35 cellular contexts compared by ENCODE assay signal in the genomic region with DNA sequence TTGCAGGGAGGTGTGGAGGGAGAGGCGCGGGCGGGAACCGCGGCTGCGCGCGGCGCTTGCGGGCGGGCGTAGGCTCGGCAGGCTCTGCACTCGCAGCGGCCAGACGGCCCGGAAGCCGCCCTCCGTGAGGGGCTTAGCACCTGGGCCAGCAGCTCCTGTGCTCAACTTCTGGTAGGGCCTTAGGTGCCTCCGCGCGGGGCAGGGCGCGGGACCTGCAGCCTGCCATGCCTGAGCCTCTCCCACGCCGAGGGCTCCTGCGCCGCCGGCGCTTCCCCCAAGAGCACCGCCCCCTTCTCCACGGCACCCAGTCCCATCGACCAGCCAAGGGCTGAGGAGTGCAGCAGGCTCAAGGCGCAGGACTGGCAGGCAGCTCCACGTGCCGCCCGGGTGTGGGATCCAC.
"Had no signal": no experiment of that assay in that cellular context is flagged by ENCODE, and none has a peak within 500 bp of the region (broad histone marks: within the 10 kb centered on the region; RNA-seq: fewer than 3 reads in every experiment).

No MANE protein-coding gene starts in this region.

- H3K9me3 ChIP-seq: adrenal gland, Peyer's patch had no signal

- H3K36me3 Mint-ChIP-seq: activated CD8-positive, alpha-beta memory T cell treated with anti-CD3 and anti-CD28 coated beads, Interleukin-2, amount 10 ng/mL, durations not matched to agents 7 days and 5 days; brain had no signal

- H3K4me1 Mint-ChIP-seq: activated CD4-positive, alpha-beta memory T cell treated with anti-CD3 and anti-CD28 coated beads, Interleukin-2, amount 10 ng/mL, durations not matched to agents 7 days and 5 days; activated CD8-positive, alpha-beta memory T cell treated with anti-CD3 and anti-CD28 coated beads, Interleukin-2, amount 10 ng/mL, durations not matched to agents 7 days and 5 days; brain had no signal

- H3K27ac ChIP-seq: adrenal gland, KMS-11, Peyer's patch, VCaP had no signal

- H3K4me3 Mint-ChIP-seq: activated CD4-positive, alpha-beta memory T cell treated with anti-CD3 and anti-CD28 coated beads, Interleukin-2, amount 10 ng/mL, durations not matched to agents 7 days and 5 days; activated CD8-positive, alpha-beta memory T cell treated with anti-CD3 and anti-CD28 coated beads, Interleukin-2, amount 10 ng/mL, durations not matched to agents 7 days and 5 days; brain had no signal

- H3K27ac Mint-ChIP-seq: activated CD4-positive, alpha-beta memory T cell treated with anti-CD3 and anti-CD28 coated beads, Interleukin-2, amount 10 ng/mL, durations not matched to agents 7 days and 5 days; activated CD8-positive, alpha-beta memory T cell treated with anti-CD3 and anti-CD28 coated beads, Interleukin-2, amount 10 ng/mL, durations not matched to agents 7 days and 5 days; activated naive CD4-positive, alpha-beta T cell treated with anti-CD3 and anti-CD28 coated beads, Interleukin-2, amount 50 U/mL, for 72 hours; brain had no signal

- H3K27me3 ChIP-seq: adrenal gland, Peyer's patch had no signal

- ATAC-seq: activated CD8-positive, alpha-beta memory T cell treated with anti-CD3 and anti-CD28 coated beads, Interleukin-2, amount 10 ng/mL, durations not matched to agents 7 days and 5 days; activated naive CD4-positive, alpha-beta T cell treated with anti-CD3 and anti-CD28 coated beads, Interleukin-2, amount 50 U/mL, for 72 hours; PC-3; SK-N-SH treated with all-trans-retinoic acid at 6 μM for 48 hours had no signal

- H3K36me3 ChIP-seq: adrenal gland, Peyer's patch had no signal

- DNase-seq: activated CD4-positive, alpha-beta memory T cell treated with anti-CD3 and anti-CD28 coated beads, Interleukin-2, amount 10 ng/mL, durations not matched to agents 7 days and 5 days; activated CD4-positive, alpha-beta T cell treated with anti-CD3 and anti-CD28 coated beads for 1 hour; activated CD4-positive, alpha-beta T cell treated with anti-CD3 and anti-CD28 coated beads for 48 hours; activated CD4-positive, CD25-positive, alpha-beta regulatory T cell; activated CD8-positive, alpha-beta memory T cell treated with anti-CD3 and anti-CD28 coated beads for 24 hours; activated CD8-positive, alpha-beta memory T cell treated with anti-CD3 and anti-CD28 coated beads, Interleukin-2, amount 10 ng/mL, durations not matched to agents 7 days and 5 days; activated CD8-positive, alpha-beta memory T cell treated with anti-CD3 and anti-CD28 coated beads, Interleukin-2, amount 50 U/mL, for 48 hours; activated effector memory CD4-positive, alpha-beta T cell treated with Interleukin-2 at 50 U/mL for 16 hours; activated naive CD4-positive, alpha-beta T cell treated with Interleukin-2 at 50 U/mL for 16 hours; activated T-cell treated with anti-CD3 and anti-CD28 coated beads, Interleukin-2, amount 50 U/mL, for 48 hours; adrenal gland; central memory CD4-positive, alpha-beta T cell; MM.1S; MV-4-11; NCI-H1092; NCI-H1436 treated with DMSO at 0.1 percent for 48 hours; NCI-H1694 treated with DMSO at 0.1 percent for 48 hours; NCI-H2029; NCI-H510A; NCI-H526; NCI-H748 treated with DMSO at 0.1 percent for 48 hours; NK-92 treated with Interleukin-12 subunit alpha and Interleukin-12 subunit beta, amount 100 ng/mL, for 24 hours; PC-3; Peyer's patch; RPMI8226; SIG-M5; SW 1271; T-helper 1 cell; T-helper 2 cell; T-helper 9 cell had no signal

- H3K4me1 ChIP-seq: adrenal gland, Peyer's patch had no signal

- H3K27me3 Mint-ChIP-seq: activated CD4-positive, alpha-beta memory T cell treated with anti-CD3 and anti-CD28 coated beads, Interleukin-2, amount 10 ng/mL, durations not matched to agents 7 days and 5 days; activated CD8-positive, alpha-beta memory T cell treated with anti-CD3 and anti-CD28 coated beads, Interleukin-2, amount 10 ng/mL, durations not matched to agents 7 days and 5 days had no signal

- H3K4me3 ChIP-seq: adrenal gland, Peyer's patch had no signal
